Comparison of ENCODE assay signal across 34 cellular contexts in the genomic region with DNA sequence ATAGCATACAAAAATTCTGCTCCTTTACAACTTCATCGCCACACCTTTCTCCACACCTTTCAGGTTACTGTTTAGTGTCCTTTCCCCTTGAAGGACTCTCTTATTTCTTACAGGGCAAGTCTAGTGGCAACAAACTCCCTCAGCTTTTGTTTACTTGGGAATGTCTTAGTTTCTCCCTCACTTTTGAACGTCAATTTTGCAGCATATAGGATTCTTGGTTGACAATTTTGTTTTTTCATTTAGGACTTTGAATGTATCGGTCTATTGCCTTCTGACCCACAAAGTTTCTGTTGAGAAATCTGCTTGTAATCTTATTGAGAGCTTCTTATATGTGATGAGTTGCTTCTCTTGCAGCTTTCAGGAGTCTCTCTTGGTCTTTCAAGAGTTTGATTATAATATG.
"Had no signal": no experiment of that assay in that cellular context is flagged by ENCODE, and none has a peak within 500 bp of the region (broad histone marks: within the 10 kb centered on the region; RNA-seq: fewer than 3 reads in every experiment).

No MANE protein-coding gene starts in this region.

- H3K27me3 ChIP-seq: MG63 had no signal

- DNase-seq: Karpas-422, Kasumi-1, MG63, MM.1S, MV-4-11, NCI-H1048, NCI-H1092, NCI-H1092 treated with DMSO at 0.1 percent for 48 hours, NCI-H1105, NCI-H1105 treated with DMSO at 0.1 percent for 48 hours, NCI-H1417, NCI-H1417 treated with DMSO at 0.1 percent for 48 hours, NCI-H1436, NCI-H1436 treated with DMSO at 0.1 percent for 48 hours, NCI-H146, NCI-H1694, NCI-H1694 treated with DMSO at 0.1 percent for 48 hours, NCI-H187, NCI-H187 treated with DMSO at 0.1 percent for 48 hours, NCI-H1930, NCI-H2029, NCI-H2029 treated with DMSO at 0.1 percent for 48 hours, NCI-H2081, NCI-H2081 treated with DMSO at 0.1 percent for 48 hours, NCI-H2107, NCI-H2171, NCI-H2171 treated with DMSO at 0.1 percent for 48 hours, NCI-H2227 treated with DMSO at 0.1 percent for 48 hours, NCI-H226, NCI-H345, NCI-H446, NCI-H446 treated with DMSO at 0.1 percent for 48 hours, NCI-H510A, NCI-H510A treated with DMSO at 0.1 percent for 48 hours had no signal

- H3K4me3 ChIP-seq: MG63 had no signal
